ENCODE assay signal across 8 cellular contexts in genomic region chr1:160097911-160098851, GRCh38. TPM values are rescaled to one million over a fixed set of nuclear protein-coding genes. Genes with fewer than 3 reads are reported as not detected.
DNase-seq lines count a peak whose midpoint lies in the region; ATAC-seq, FAIRE-seq and TF ChIP-seq lines count a peak whose summit lies in the region.

IGSF8 (minus strand) TSS chr1:160098619; CDS start chr1:160098472, 147 bp downstream.

- H4K20me1 ChIP-seq in fibroblast of lung (ENCODE audit: control insufficient read depth, extremely low read depth, insufficient read depth, low read length): no peaks in the 10 kb centered on the region

- H3K4me3 Mint-ChIP-seq in CD8-positive, alpha-beta T cell: peak within 1 kb of the TSS; percentile 92
- H3K4me3 Mint-ChIP-seq in natural killer cell treated with Interleukin-12 subunit alpha and Interleukin-12 subunit beta and Interleukin-15 and Interleukin-18, amount 100 ng/mL, for 72 hours: peak within 1 kb of the TSS; percentile 89
- peak within 1 kb of the TSS; percentile 89 for H3K4me3 Mint-ChIP-seq in stimulated activated naive CD8-positive, alpha-beta T cell treated with anti-CD3 and anti-CD28 coated beads, Interleukin-15, Interleukin-2, amounts not matched to agents 100 ng/mL and 50 ng/mL, for 24 hours

- H3K79me2 ChIP-seq in fibroblast of lung (ENCODE audit: control insufficient read depth, insufficient read depth, low read length): no peaks in the 10 kb centered on the region

- peak; percentile 64 for ATAC-seq in CD8-positive, alpha-beta T cell
- ATAC-seq in GM21367 (IDR thresholded peaks at IDR 0.05; ENCODE audit: unreplicated experiment): peak; percentile 42
- peak; percentile 80 to 83 for ATAC-seq in natural killer cell treated with Interleukin-12 subunit alpha and Interleukin-12 subunit beta and Interleukin-15 and Interleukin-18, amount 100 ng/mL, for 72 hours

- intact Hi-C loops in CD8-positive, alpha-beta T cell (cut with DNase I, micrococcal nuclease): loop anchor here (1.0 to 5.0 kb wide), 11 partner anchors 13 to 316 kb away; partner anchors contain the start of genes DUSP23 (in 2 of the 2), KCNJ10 (in 2 of the 2), COPA (in 1 of the 2) and DCAF8 (in 1 of the 2)

- H3K27ac ChIP-seq in CD8-positive, alpha-beta T cell (ENCODE audit: low read depth, low read length): peak within 1 kb of the TSS; percentile 99
- H3K27ac ChIP-seq in fibroblast of lung (ENCODE audit: insufficient read depth, low read length): peak within 1 kb of the TSS; percentile 34

- H3K27ac Mint-ChIP-seq in CD8-positive, alpha-beta T cell: peak within 1 kb of the TSS; percentile 94
- H3K27ac Mint-ChIP-seq in natural killer cell treated with Interleukin-12 subunit alpha and Interleukin-12 subunit beta and Interleukin-15 and Interleukin-18, amount 100 ng/mL, for 72 hours: peak within 1 kb of the TSS; percentile 73 to 76
- peak within 1 kb of the TSS; percentile 81 for H3K27ac Mint-ChIP-seq in stimulated activated naive CD8-positive, alpha-beta T cell treated with anti-CD3 and anti-CD28 coated beads, Interleukin-15, Interleukin-2, amounts not matched to agents 100 ng/mL and 50 ng/mL, for 24 hours

- DNase-seq in CD8-positive, alpha-beta T cell: peak; percentile 89 to 97 (median 94)
- DNase-seq in HuH-7 (ENCODE audit: low spot score) (peak; percentile 93), RCC 7860 (ENCODE audit: low spot score) (peak; percentile 48), activated T-helper 1 cell treated with Interleukin-2 at 50 U/mL for 16 hours (ENCODE audit: low read depth) (peak; percentile 88), fibroblast of lung (ENCODE audit: low read depth in 2 of 2) (peak; percentile 73 to 80)
- peak; percentile 90 for DNase-seq in natural killer cell treated with Interleukin-12 subunit alpha and Interleukin-12 subunit beta and Interleukin-15 and Interleukin-18, amount 100 ng/mL, for 72 hours (ENCODE audit: low spot score)

- peak within 1 kb of the TSS; percentile 97 for H3K4me2 ChIP-seq in fibroblast of lung (ENCODE audit: extremely low read depth, insufficient read depth, low read length)

- no peaks in the 10 kb centered on the region for H3K27me3 Mint-ChIP-seq in CD8-positive, alpha-beta T cell (ENCODE audit: low read depth)
- H3K27me3 Mint-ChIP-seq in natural killer cell treated with Interleukin-12 subunit alpha and Interleukin-12 subunit beta and Interleukin-15 and Interleukin-18, amount 100 ng/mL, for 72 hours: no peaks in the 10 kb centered on the region
- H3K27me3 Mint-ChIP-seq in stimulated activated naive CD8-positive, alpha-beta T cell treated with anti-CD3 and anti-CD28 coated beads, Interleukin-15, Interleukin-2, amounts not matched to agents 100 ng/mL and 50 ng/mL, for 24 hours: no peaks in the 10 kb centered on the region

- peaks cover 36% of the 10 kb centered on the region for H3K36me3 Mint-ChIP-seq in CD8-positive, alpha-beta T cell
- no peaks in the 10 kb centered on the region for H3K36me3 Mint-ChIP-seq in natural killer cell treated with Interleukin-12 subunit alpha and Interleukin-12 subunit beta and Interleukin-15 and Interleukin-18, amount 100 ng/mL, for 72 hours
- H3K36me3 Mint-ChIP-seq in stimulated activated naive CD8-positive, alpha-beta T cell treated with anti-CD3 and anti-CD28 coated beads, Interleukin-15, Interleukin-2, amounts not matched to agents 100 ng/mL and 50 ng/mL, for 24 hours (ENCODE audit: low read depth): no peaks in the 10 kb centered on the region

- H3K9me3 ChIP-seq in CD8-positive, alpha-beta T cell (ENCODE audit: low read length): no peaks in the 10 kb centered on the region
- H3K9me3 ChIP-seq in fibroblast of lung (ENCODE audit: control insufficient read depth, insufficient read depth, low read depth, low read length): no peaks in the 10 kb centered on the region

- H3K4me1 Mint-ChIP-seq in CD8-positive, alpha-beta T cell (ENCODE audit: low read depth): peaks cover 79% of the 10 kb centered on the region
- H3K4me1 Mint-ChIP-seq in natural killer cell treated with Interleukin-12 subunit alpha and Interleukin-12 subunit beta and Interleukin-15 and Interleukin-18, amount 100 ng/mL, for 72 hours (ENCODE audit: low read depth in 2 of 2): peaks cover 39 to 45% of the 10 kb centered on the region in 2 donors
- peaks cover 66% of the 10 kb centered on the region for H3K4me1 Mint-ChIP-seq in stimulated activated naive CD8-positive, alpha-beta T cell treated with anti-CD3 and anti-CD28 coated beads, Interleukin-15, Interleukin-2, amounts not matched to agents 100 ng/mL and 50 ng/mL, for 24 hours (ENCODE audit: low read depth)

- FAIRE-seq in RCC 7860 (lab: Jason Lieb, UNC): no peak

- POLR2A ChIA-PET in CD8-positive, alpha-beta T cell (lab: Charles Lee): interaction anchor here (0.6 to 3.8 kb wide), 9 partner anchors 12 to 193 kb away, joined by 3 to 29 read pairs (median 6); partner anchors contain the start of genes DCAF8, PEX19 and TAGLN2

- H3K36me3 ChIP-seq in CD8-positive, alpha-beta T cell (ENCODE audit: insufficient read depth, low read length): peaks cover 13% of the 10 kb centered on the region
- H3K36me3 ChIP-seq in fibroblast of lung (ENCODE audit: control insufficient read depth, insufficient read depth, low read length): no peaks in the 10 kb centered on the region

- H3K9ac ChIP-seq in fibroblast of lung (ENCODE audit: insufficient read depth, low read length): peak within 1 kb of the TSS; percentile 51

- H3K27me3 ChIP-seq in CD8-positive, alpha-beta T cell (ENCODE audit: insufficient read depth, low read length): no peaks in the 10 kb centered on the region
- peaks cover 2% of the 10 kb centered on the region for H3K27me3 ChIP-seq in fibroblast of lung (ENCODE audit: control insufficient read depth, insufficient read depth, low read length)

- TF ChIP-seq CTCF in CD8-positive, alpha-beta T cell (IDR thresholded peaks at IDR 0.05): no peak
- TF ChIP-seq CTCF in fibroblast of lung (conservative IDR thresholded peaks at IDR 0.05 in 1 of 2, IDR thresholded peaks at IDR 0.05 in 1 of 2; ENCODE audit: low read depth in 1 of 2, low read length in 2 of 2): no peak

- H2AFZ ChIP-seq in fibroblast of lung (ENCODE audit: low read length): peak within 1 kb of the TSS; percentile 93

- H3K4me1 ChIP-seq in CD8-positive, alpha-beta T cell (ENCODE audit: insufficient read depth, low read length): peaks cover 78% of the 10 kb centered on the region
- H3K4me1 ChIP-seq in fibroblast of lung (ENCODE audit: control insufficient read depth, extremely low read depth, insufficient read depth, low read length): peaks cover 7% of the 10 kb centered on the region

- H3K4me3 ChIP-seq in CD8-positive, alpha-beta T cell (ENCODE audit: low read depth, low read length): peak within 1 kb of the TSS; percentile 87
- peak within 1 kb of the TSS; percentile 58 to 73 (median 70) for H3K4me3 ChIP-seq in fibroblast of lung (replicated peaks in 1 of 4; ENCODE audit: control extremely low read depth in 1 of 4, insufficient read depth in 1 of 4, low read depth in 3 of 4, low read length in 4 of 4)

- no peaks in the 10 kb centered on the region for H3K9me3 Mint-ChIP-seq in CD8-positive, alpha-beta T cell
- no peaks in the 10 kb centered on the region for H3K9me3 Mint-ChIP-seq in natural killer cell treated with Interleukin-12 subunit alpha and Interleukin-12 subunit beta and Interleukin-15 and Interleukin-18, amount 100 ng/mL, for 72 hours
- H3K9me3 Mint-ChIP-seq in stimulated activated naive CD8-positive, alpha-beta T cell treated with anti-CD3 and anti-CD28 coated beads, Interleukin-15, Interleukin-2, amounts not matched to agents 100 ng/mL and 50 ng/mL, for 24 hours: no peaks in the 10 kb centered on the region

- CTCF ChIA-PET in CD8-positive, alpha-beta T cell (lab: Charles Lee): interaction anchor here (0.7 to 6.3 kb wide), 8 partner anchors 11 to 194 kb away, joined by 3 to 80 read pairs (median 6); no protein-coding TSS in a partner anchor

RNA-seq across cellular contexts. Expression of gene IGSF8, which starts in this region (rescaled TPM):
- 10 to 100 TPM; 35.5 to 39.3 TPM for total RNA-seq in CD8-positive, alpha-beta T cell
- 24.4 and 27.7 TPM in 2 replicates for total RNA-seq in fibroblast of lung
- 6.2 and 6.5 TPM in 2 replicates for polyA plus RNA-seq in fibroblast of lung
- polyA plus RNA-seq in fibroblast of lung (2012): 10.9 and 11.3 TPM in 2 replicates
- 12.0 and 14.6 TPM in 2 replicates for polyA minus RNA-seq in fibroblast of lung (ENCODE audit: low replicate concordance)
- 10 to 100 TPM; 20.6 to 25.8 TPM for total RNA-seq in natural killer cell treated with Interleukin-12 subunit alpha and Interleukin-12 subunit beta and Interleukin-15 and Interleukin-18, amount 100 ng/mL, for 72 hours

Comparison
In these comparisons a context has a peak if more than half of its experiments do, and no peak if none do; other contexts are left out.
1. Peak in every context shown above with its lines: DNase-seq, ATAC-seq, H3K4me3 ChIP-seq and H3K27ac ChIP-seq.